Comparison of ENCODE assay signal across 18 cellular contexts in genomic region chr6:52261229-52261628, GRCh38. TPM values are rescaled to one million over a fixed set of nuclear protein-coding genes. Genes with fewer than 3 reads are reported as not detected.
A peak's percentile ranks its signal among the peaks of the same experiment; 100 is the strongest.
DNase-seq lines count a peak whose midpoint lies in the region; ATAC-seq and TF ChIP-seq lines count a peak whose summit lies in the region.
"Had no signal": no experiment of that assay in that cellular context is flagged by ENCODE, and none has a peak within 500 bp of the region (broad histone marks: within the 10 kb centered on the region; RNA-seq: fewer than 3 reads in every experiment).

No MANE protein-coding gene starts in this region.

- peaks cover 13% of the 10 kb centered on the region; the same call in 1 of the 2 replicates for H3K4me1 ChIP-seq in IMR-90 (ENCODE audit: control insufficient read depth, insufficient read depth, low read length)
- no peaks in the 10 kb centered on the region for H3K4me1 ChIP-seq in transverse colon
- H3K4me1 ChIP-seq: esophagus squamous epithelium had no signal

- no peak overlapping the region for H3K4me3 Mint-ChIP-seq in nephron progenitor cell
- H3K4me3 Mint-ChIP-seq: stimulated activated naive CD8-positive, alpha-beta T cell treated with anti-CD3 and anti-CD28 coated beads, Interleukin-15, amount 100 ng/mL, for 72 hours had no signal

- TF ChIP-seq POLR2A in IMR-90 (IDR thresholded peaks at IDR 0.05; ENCODE audit: low read depth, low read length) (no peak), transverse colon (IDR thresholded peaks at IDR 0.05) (no peak)

- H3K14ac ChIP-seq in IMR-90 (replicated peaks; ENCODE audit: low read depth, low read length), result 0 out of 2 replicates have a peak overlapping the region, but pooled peaks have one; percentile 34

- POLR2A ChIA-PET in IMR-90 (lab: Charles Lee; ENCODE audit: unreplicated experiment), result no interaction called here

- no TSS peak for BruUV-seq in IMR-90 (replicated peaks; lab: Mats Ljungman, UMichigan)

- peaks cover 6% of the 10 kb centered on the region for H4K20me1 ChIP-seq in IMR-90 (ENCODE audit: insufficient read depth, low read length)

- whole genome bisulfite sequencing in IMR-90 (ENCODE audit: extremely low coverage in 2 of 2, insufficient read length in 1 of 2), 2 experiments, result 37% methylated on average over 4 of the region's 6 CpGs; no CpG with 5 or more reads in 1 of the 2 experiments
- 62 to 94% methylated on average over 3 to 6 of the region's 6 CpGs for WGBS in transverse colon (ENCODE audit: low coverage in 1 of 2), 2 donors

- H3K36me3 Mint-ChIP-seq in nephron progenitor cell (ENCODE audit: low read depth), result peaks cover 34% of the 10 kb centered on the region

- peak overlapping the region; percentile 25; a peak in 1 of 4 replicates for H4K8ac ChIP-seq in IMR-90 (ENCODE audit: low read depth in 2 of 2, low read length in 2 of 2)

- H2BK20ac ChIP-seq in IMR-90 (ENCODE audit: low read depth, low read length), result peak overlapping the region; percentile 85

- CTCF ChIA-PET in IMR-90 (lab: Yijun Ruan, JAX), result no interaction called here

- peak; percentile 31 for DNase-seq in DMS 273 (lab: John Stamatoyannopoulos, UW; ENCODE audit: unreplicated experiment)
- no peak for DNase-seq in DMS 273 treated with DMSO at 0.1 percent for 48 hours (lab: John Stamatoyannopoulos, UW)
- DNase-seq in IMR-90, result peak; percentile 87
- DNase-seq in brain microvascular endothelial cell, result peak; percentile 10
- no peak for DNase-seq in nephron progenitor cell
- no peak for DNase-seq in transverse colon
- no peak for DNase-seq in activated CD4-positive, alpha-beta T cell treated with anti-CD3 and anti-CD28 coated beads, Interleukin-2, amount 50 U/mL, for 4 hours
- DNase-seq: dermis blood vessel endothelial cell; esophagus squamous epithelium; NCI-H510A; occipital lobe; PC-9; stimulated activated naive CD8-positive, alpha-beta T cell treated with anti-CD3 and anti-CD28 coated beads, Interleukin-15, amount 100 ng/mL, for 72 hours had no signal

- peak overlapping the region; percentile 81; the same call in 1 of the 2 replicates for H4K91ac ChIP-seq in IMR-90 (ENCODE audit: insufficient read depth, low read depth, low read length)

- H2AK5ac ChIP-seq in IMR-90 (ENCODE audit: low read depth, low read length), result no peak overlapping the region

- dilution Hi-C loops in IMR-90 (cut with HindIII; ENCODE audit: low sequenced_read_pairs, unreplicated experiment), result no loop called here

- H2BK5ac ChIP-seq in IMR-90 (ENCODE audit: low read depth, low read length, poor library complexity, severe bottlenecking), result peak overlapping the region; percentile 5

- H3K9me3 ChIP-seq in IMR-90 (ENCODE audit: control insufficient read depth, insufficient read depth, low read length) (no peaks in the 10 kb centered on the region), transverse colon (no peaks in the 10 kb centered on the region)
- H3K9me3 ChIP-seq: esophagus squamous epithelium had no signal

- H3K27ac Mint-ChIP-seq in nephron progenitor cell, result peak overlapping the region; percentile 86
- H3K27ac Mint-ChIP-seq: stimulated activated naive CD8-positive, alpha-beta T cell treated with anti-CD3 and anti-CD28 coated beads, Interleukin-15, amount 100 ng/mL, for 72 hours had no signal

- no peaks in the 10 kb centered on the region for H3K27me3 Mint-ChIP-seq in nephron progenitor cell (ENCODE audit: low read depth, poor library complexity)
- H3K27me3 Mint-ChIP-seq: stimulated activated naive CD8-positive, alpha-beta T cell treated with anti-CD3 and anti-CD28 coated beads, Interleukin-15, amount 100 ng/mL, for 72 hours had no signal

- peak overlapping the region; percentile 67; the same call in 1 of the 3 replicates for H2BK15ac ChIP-seq in IMR-90 (ENCODE audit: low read depth, low read length)

- peak overlapping the region; percentile 8 for H3K9ac ChIP-seq in IMR-90 (ENCODE audit: low read depth, low read length)

- TF ChIP-seq CTCF in IMR-90 (conservative IDR thresholded peaks at IDR 0.05; ENCODE audit: low read depth, low read length), result no peak
- TF ChIP-seq CTCF in brain microvascular endothelial cell (IDR thresholded peaks at IDR 0.05; ENCODE audit: low read depth, low read length, missing control alignments), result no peak
- TF ChIP-seq CTCF in nephron progenitor cell (IDR thresholded peaks at IDR 0.05), result no peak
- TF ChIP-seq CTCF in transverse colon (IDR thresholded peaks at IDR 0.05), result no peak

- peak overlapping the region; percentile 75 for H3K4me2 ChIP-seq in IMR-90 (ENCODE audit: low read depth, low read length)
- H3K4me2 ChIP-seq: PC-9 had no signal

- intact Hi-C loops in IMR-90 (cut with micrococcal nuclease), result no loop called here
- intact Hi-C loops in transverse colon (cut with DNase I; ENCODE audit: low total_unique reads), result no loop called here

- H3K4me1 Mint-ChIP-seq in nephron progenitor cell, result no peaks in the 10 kb centered on the region

- H3K4ac ChIP-seq in IMR-90 (ENCODE audit: low read depth, low read length), result peak overlapping the region; percentile 83

- H3K27me3 ChIP-seq in IMR-90 (ENCODE audit: control insufficient read depth, insufficient read depth, low read length) (no peaks in the 10 kb centered on the region), brain microvascular endothelial cell (replicated peaks) (no peaks in the 10 kb centered on the region), transverse colon (no peaks in the 10 kb centered on the region)

- peak overlapping the region; percentile 16; the same call in 1 of the 2 replicates for H3K56ac ChIP-seq in IMR-90 (ENCODE audit: extremely low read depth, insufficient read depth, low read length)

- in situ Hi-C loops in IMR-90 (cut with MboI; ENCODE audit: low sequenced_read_pairs), result loop anchor here (5.0 kb wide), 1 partner anchor 99 kb away; no protein-coding TSS in a partner anchor
- in situ Hi-C loops in brain microvascular endothelial cell (cut with HindIII; ENCODE audit: low pct_ligation_motif_present, low sequenced_read_pairs), result no loop called here
- in situ Hi-C loops in transverse colon (cut with MboI; ENCODE audit: low pct_ligation_motif_present in 1 of 4, low pct_unique_long_range_greater_than_20kb in 1 of 4, low sequenced_read_pairs in 3 of 4), result loop anchor here in 2 of 4 donors (25.0 kb wide), 2 partner anchors 99 to 401 kb away; partner anchors contain the start of gene TMEM14A (in 1 of the 2)

- peak overlapping the region; percentile 81 for H3K18ac ChIP-seq in IMR-90 (ENCODE audit: low read depth, low read length)

- peak overlapping the region; percentile 77 for H2BK120ac ChIP-seq in IMR-90 (ENCODE audit: low read depth, low read length)

- ATAC-seq in IMR-90 (ENCODE audit: low read depth), result peak; percentile 92
- no peak for ATAC-seq in HG03097 (IDR thresholded peaks at IDR 0.05; ENCODE audit: low FRiP score, unreplicated experiment)
- ATAC-seq: activated CD4-positive, CD25-positive, alpha-beta regulatory T cell treated with anti-CD3 and anti-CD28 coated beads, Interleukin-2, amount 50 U/mL, for 24 hours; stimulated activated naive CD8-positive, alpha-beta T cell treated with anti-CD3 and anti-CD28 coated beads, Interleukin-15, amount 100 ng/mL, for 72 hours had no signal

- H3K9me3 Mint-ChIP-seq in nephron progenitor cell, result peaks cover 3% of the 10 kb centered on the region
- H3K9me3 Mint-ChIP-seq: stimulated activated naive CD8-positive, alpha-beta T cell treated with anti-CD3 and anti-CD28 coated beads, Interleukin-15, amount 100 ng/mL, for 72 hours had no signal

- peak overlapping the region; percentile 32; the same call in 1 of the 2 replicates for H3K27ac ChIP-seq in IMR-90 (ENCODE audit: insufficient read depth, low read length)
- no peak overlapping the region for H3K27ac ChIP-seq in brain microvascular endothelial cell
- H3K27ac ChIP-seq in transverse colon, result no peak overlapping the region
- H3K27ac ChIP-seq: 22Rv1, esophagus squamous epithelium, PC-9, skin epidermis had no signal

- no peak for TF ChIP-seq EP300 in transverse colon (IDR thresholded peaks at IDR 0.05; ENCODE audit: low read depth)

- peak overlapping the region; percentile 73; the same call in 1 of the 2 replicates for H4K5ac ChIP-seq in IMR-90 (ENCODE audit: low read depth, low read length)

- H3K36me3 ChIP-seq in IMR-90 (ENCODE audit: control insufficient read depth, insufficient read depth, low read length), result peaks cover 8% of the 10 kb centered on the region
- peaks cover 8% of the 10 kb centered on the region for H3K36me3 ChIP-seq in brain microvascular endothelial cell (replicated peaks)
- peaks cover 0 to 14% (median under 1%) of the 10 kb centered on the region in 4 donors for H3K36me3 ChIP-seq in transverse colon

- peak overlapping the region; percentile 46; the same call in 1 of the 2 replicates for H3K23ac ChIP-seq in IMR-90 (ENCODE audit: low read depth, low read length)

- H2AK9ac ChIP-seq in IMR-90 (replicated peaks; ENCODE audit: low read depth, low read length, poor library complexity), result no peak overlapping the region

- peaks cover 8% of the 10 kb centered on the region for H3K9me1 ChIP-seq in IMR-90 (ENCODE audit: insufficient read depth, low read length)

- no peak for TF ChIP-seq RAD21 in IMR-90 (IDR thresholded peaks at IDR 0.05; ENCODE audit: low read length)

- no peak overlapping the region for H3K4me3 ChIP-seq in IMR-90 (ENCODE audit: insufficient read depth, low read depth, low read length)
- H3K4me3 ChIP-seq in brain microvascular endothelial cell (ENCODE audit: low read depth, low read length), result no peak overlapping the region
- H3K4me3 ChIP-seq in transverse colon, result no peak overlapping the region
- H3K4me3 ChIP-seq: esophagus squamous epithelium, PC-9, skin epidermis had no signal

- no peaks in the 10 kb centered on the region for H3K79me1 ChIP-seq in IMR-90 (ENCODE audit: low read depth in 1 of 2, low read length in 2 of 2)

- H2AFZ ChIP-seq in IMR-90 (replicated peaks; ENCODE audit: low read length, poor library complexity), result peak overlapping the region; percentile 62
- H2AFZ ChIP-seq: PC-9 had no signal

RNA-seq across cellular contexts. Expression of gene IL17F, which starts 16.9 kb away (rescaled TPM):
- total RNA-seq in IMR-90 (2012; rRNA removed), result not detected in 2 replicates
- polyA plus RNA-seq in IMR-90 (2012; rRNA removed), result not detected in 2 replicates
- polyA plus RNA-seq in IMR-90 (2012; cell fraction: cytosol; rRNA removed), result not detected in 2 replicates
- not detected in 2 replicates for polyA plus RNA-seq in IMR-90 (2012; cell fraction: nucleus; rRNA removed; ENCODE audit: low replicate concordance)
- total RNA-seq in transverse colon, result not detected
- total RNA-seq: dermis blood vessel endothelial cell, occipital lobe, PC-9 had no signal
- polyA plus RNA-seq: adipose tissue had no signal

RNA-seq across cellular contexts. Expression of gene MCM3, which starts 23.3 kb away (rescaled TPM):
- 66.5 and 76.7 TPM in 2 replicates for total RNA-seq in IMR-90 (2012; rRNA removed)
- polyA plus RNA-seq in IMR-90 (2012; rRNA removed), result 47.6 and 54.6 TPM in 2 replicates
- polyA plus RNA-seq in IMR-90 (2012; cell fraction: cytosol; rRNA removed), result 21.7 and 34.9 TPM in 2 replicates
- polyA plus RNA-seq in IMR-90 (2012; cell fraction: nucleus; rRNA removed; ENCODE audit: low replicate concordance), result 28.2 and 43.8 TPM in 2 replicates
- total RNA-seq in transverse colon, result 10 to 100 TPM; 13.5 to 27.3 (median 24.2) TPM

Comparison
In these comparisons a context has a peak if more than half of its experiments do, and no peak if none do; other contexts are left out.
1. DNase-seq: peak in DMS 273 (single experiment), IMR-90 (single experiment) and brain microvascular endothelial cell (single experiment); none in DMS 273 treated with DMSO at 0.1 percent for 48 hours (single experiment), nephron progenitor cell (single experiment), transverse colon (single experiment) and activated CD4-positive, alpha-beta T cell treated with anti-CD3 and anti-CD28 coated beads, Interleukin-2, amount 50 U/mL, for 4 hours (0 of 2).